In genomic region chr11:125425601-125426000, GRCh38 we compare ENCODE assay signal across 14 cellular contexts.
DNase-seq lines count a peak whose midpoint lies in the region; ATAC-seq and TF ChIP-seq lines count a peak whose summit lies in the region.
"Had no signal": no experiment of that assay in that cellular context is flagged by ENCODE, and none has a peak within 500 bp of the region (broad histone marks: within the 10 kb centered on the region; RNA-seq: fewer than 3 reads in every experiment).

No MANE protein-coding gene starts in this region.

- H3K36me3 ChIP-seq in lung (ENCODE audit: control insufficient read depth in 2 of 2, insufficient read depth in 2 of 2, low read length in 2 of 2) (no peaks in the 10 kb centered on the region), mesenchymal stem cell (ENCODE audit: control insufficient read depth in 1 of 2, insufficient read depth in 2 of 2, low read depth in 1 of 2, low read length in 2 of 2) (peaks cover 0 to 62% of the 10 kb centered on the region in 2 experiments)
- no peaks in the 10 kb centered on the region for H3K36me3 ChIP-seq in CD8-positive, alpha-beta T cell (ENCODE audit: insufficient read depth, low read length)
- H3K36me3 ChIP-seq: HAP-1 had no signal

- H4K8ac ChIP-seq in mesenchymal stem cell (ENCODE audit: low read length), result no peak overlapping the region

- H3K27ac ChIP-seq in lung (ENCODE audit: low read depth in 1 of 2, low read length in 1 of 2), result peak overlapping the region; percentile 8 to 83
- H3K27ac ChIP-seq in CD8-positive, alpha-beta T cell (ENCODE audit: low read depth, low read length), result no peak overlapping the region
- no peak overlapping the region for H3K27ac ChIP-seq in mesenchymal stem cell (ENCODE audit: low read length, poor library complexity, severe bottlenecking)

- H3K4me1 Mint-ChIP-seq in activated T-cell treated with anti-CD3 and anti-CD28 coated beads, Interleukin-2, amount 50 U/mL, for 24 hours (ENCODE audit: low read depth), result peaks cover 2% of the 10 kb centered on the region
- H3K4me1 Mint-ChIP-seq in CD8-positive, alpha-beta T cell (ENCODE audit: low read depth), result peaks cover 3% of the 10 kb centered on the region

- no peaks in the 10 kb centered on the region for H3K79me1 ChIP-seq in mesenchymal stem cell (replicated peaks; ENCODE audit: low read length, poor library complexity, severe bottlenecking)

- ATAC-seq in Right ventricle myocardium superior (ENCODE audit: poor library complexity) (peak; percentile 93), lung (ENCODE audit: insufficient read depth, low FRiP score) (no peak)
- ATAC-seq in CD8-positive, alpha-beta T cell, result no peak

- H2BK12ac ChIP-seq in mesenchymal stem cell (ENCODE audit: low read length in 2 of 2), result no peak overlapping the region

- 75 to 76% methylated on average over 8 of the region's 9 CpGs for WGBS in lung, 2 donors
- WGBS in mesenchymal stem cell, result 96% methylated on average over 5 of the region's 9 CpGs

- DNase-seq in Right ventricle myocardium superior (peak; percentile 81), lung (ENCODE audit: low spot score) (no peak), stromal cell of bone marrow (ENCODE audit: low read depth) (peak; percentile 25), NCI-H82 (lab: John Stamatoyannopoulos, UW) (no peak), mesenchymal stem cell (no peak)
- no peak for DNase-seq in activated T-cell treated with anti-CD3 and anti-CD28 coated beads, Interleukin-2, amount 50 U/mL, for 24 hours
- DNase-seq in CD8-positive, alpha-beta T cell, result no peak
- DNase-seq: CD4-positive, CD25-positive, alpha-beta regulatory T cell; NCI-H187; NCI-H345; NCI-H526; SIG-M5 had no signal

- H3K4me3 ChIP-seq in lung, result no peak overlapping the region
- H3K4me3 ChIP-seq in CD8-positive, alpha-beta T cell (ENCODE audit: low read depth, low read length), result no peak overlapping the region
- no peak overlapping the region for H3K4me3 ChIP-seq in mesenchymal stem cell (ENCODE audit: insufficient read depth in 1 of 2, low read depth in 1 of 2, low read length in 2 of 2)
- H3K4me3 ChIP-seq: HAP-1 had no signal

- no peak overlapping the region for H2BK15ac ChIP-seq in mesenchymal stem cell (ENCODE audit: low read depth, poor library complexity, severe bottlenecking)

- H2BK5ac ChIP-seq in mesenchymal stem cell (ENCODE audit: low read depth, low read length, poor library complexity, severe bottlenecking), result no peak overlapping the region

- H2BK120ac ChIP-seq in mesenchymal stem cell (ENCODE audit: low read depth, low read length), result no peak overlapping the region

- H3K27me3 ChIP-seq in lung (ENCODE audit: control insufficient read depth, insufficient read depth), result no peaks in the 10 kb centered on the region
- H3K27me3 ChIP-seq in CD8-positive, alpha-beta T cell (ENCODE audit: insufficient read depth, low read length), result no peaks in the 10 kb centered on the region
- H3K27me3 ChIP-seq in mesenchymal stem cell (ENCODE audit: control insufficient read depth in 1 of 2, insufficient read depth in 1 of 2, low read length in 2 of 2), result peaks cover 0 to 31% of the 10 kb centered on the region in 2 experiments

- H3K9ac ChIP-seq in mesenchymal stem cell (ENCODE audit: low read length), result no peak overlapping the region

- no peak overlapping the region for H3K23ac ChIP-seq in mesenchymal stem cell (ENCODE audit: low read length in 2 of 2)

- CTCF ChIA-PET in CD8-positive, alpha-beta T cell (lab: Charles Lee), result interaction anchor here (2.7 kb wide), 1 partner anchor 21 kb away, joined by 9 read pairs; no protein-coding TSS in a partner anchor

- POLR2A ChIA-PET in CD8-positive, alpha-beta T cell (lab: Charles Lee), result no interaction called here

- H3K4me2 ChIP-seq in mesenchymal stem cell (ENCODE audit: low read length, poor library complexity, severe bottlenecking), result no peak overlapping the region

- no peaks in the 10 kb centered on the region for H3K9me3 Mint-ChIP-seq in activated T-cell treated with anti-CD3 and anti-CD28 coated beads, Interleukin-2, amount 50 U/mL, for 24 hours
- H3K9me3 Mint-ChIP-seq in CD8-positive, alpha-beta T cell, result no peaks in the 10 kb centered on the region
- H3K9me3 Mint-ChIP-seq: CD4-positive, CD25-positive, alpha-beta regulatory T cell had no signal

- peaks cover 13% of the 10 kb centered on the region for H3K27me3 Mint-ChIP-seq in activated T-cell treated with anti-CD3 and anti-CD28 coated beads, Interleukin-2, amount 50 U/mL, for 24 hours
- H3K27me3 Mint-ChIP-seq in CD8-positive, alpha-beta T cell (ENCODE audit: low read depth), result peaks cover 17% of the 10 kb centered on the region

- no peak overlapping the region for H2AK5ac ChIP-seq in mesenchymal stem cell (ENCODE audit: low read length, severe bottlenecking)

- H4K91ac ChIP-seq in mesenchymal stem cell (ENCODE audit: low read length), result no peak overlapping the region

- no peaks in the 10 kb centered on the region for H3K36me3 Mint-ChIP-seq in activated T-cell treated with anti-CD3 and anti-CD28 coated beads, Interleukin-2, amount 50 U/mL, for 24 hours (ENCODE audit: low read depth)
- no peaks in the 10 kb centered on the region for H3K36me3 Mint-ChIP-seq in CD8-positive, alpha-beta T cell
- H3K36me3 Mint-ChIP-seq: CD4-positive, CD25-positive, alpha-beta regulatory T cell had no signal

- H3K4me3 Mint-ChIP-seq in activated T-cell treated with anti-CD3 and anti-CD28 coated beads, Interleukin-2, amount 50 U/mL, for 24 hours, result no peak overlapping the region
- H3K4me3 Mint-ChIP-seq in CD8-positive, alpha-beta T cell, result no peak overlapping the region
- H3K4me3 Mint-ChIP-seq: B cell; CD4-positive, CD25-positive, alpha-beta regulatory T cell had no signal

- no peak for TF ChIP-seq CTCF in lung (IDR thresholded peaks at IDR 0.05; ENCODE audit: control extremely low read depth, extremely low read depth)
- TF ChIP-seq CTCF in CD8-positive, alpha-beta T cell (IDR thresholded peaks at IDR 0.05), result no peak

- no peak overlapping the region for H3K4ac ChIP-seq in mesenchymal stem cell (ENCODE audit: low read depth in 1 of 2, low read length in 2 of 2)

- intact Hi-C loops in Right ventricle myocardium superior (cut with DNase I), result loop anchor here (10.0 kb wide), 1 partner anchor 311 kb away; the partner anchor contains the start of gene TMEM218
- intact Hi-C loops in CD8-positive, alpha-beta T cell (cut with DNase I, micrococcal nuclease), result no loop called here

- peaks cover 0 to 2% of the 10 kb centered on the region in 2 donors for H3K9me3 ChIP-seq in lung (ENCODE audit: control insufficient read depth in 2 of 2, insufficient read depth in 1 of 2, low read length in 1 of 2)
- no peaks in the 10 kb centered on the region for H3K9me3 ChIP-seq in CD8-positive, alpha-beta T cell (ENCODE audit: low read length)
- no peaks in the 10 kb centered on the region for H3K9me3 ChIP-seq in mesenchymal stem cell (ENCODE audit: control insufficient read depth, low read length)
- H3K9me3 ChIP-seq: HAP-1 had no signal

- no peak overlapping the region for H3K14ac ChIP-seq in mesenchymal stem cell (ENCODE audit: low read length in 2 of 2)

- no peak overlapping the region for H3K18ac ChIP-seq in mesenchymal stem cell (ENCODE audit: low read depth in 1 of 2, low read length in 2 of 2)

- H3K27ac Mint-ChIP-seq in activated T-cell treated with anti-CD3 and anti-CD28 coated beads, Interleukin-2, amount 50 U/mL, for 24 hours, result no peak overlapping the region
- H3K27ac Mint-ChIP-seq in CD8-positive, alpha-beta T cell, result no peak overlapping the region
- H3K27ac Mint-ChIP-seq: B cell; CD4-positive, CD25-positive, alpha-beta regulatory T cell had no signal

- H2AFZ ChIP-seq in mesenchymal stem cell (ENCODE audit: low read depth, low read length), result no peak overlapping the region

- peaks cover 0 to 3% of the 10 kb centered on the region in 2 donors for H3K4me1 ChIP-seq in lung (ENCODE audit: control insufficient read depth in 2 of 2, insufficient read depth in 2 of 2, low read length in 2 of 2)
- H3K4me1 ChIP-seq in CD8-positive, alpha-beta T cell (ENCODE audit: insufficient read depth, low read length), result no peaks in the 10 kb centered on the region
- H3K4me1 ChIP-seq in mesenchymal stem cell (ENCODE audit: control insufficient read depth, insufficient read depth, low read depth, low read length), result no peaks in the 10 kb centered on the region
- H3K4me1 ChIP-seq: HAP-1 had no signal

Comparison
In these comparisons a context has a peak if more than half of its experiments do, and no peak if none do; other contexts are left out.
1. DNase-seq: peak in Right ventricle myocardium superior (single experiment) and stromal cell of bone marrow (single experiment); none in lung (single experiment), activated T-cell treated with anti-CD3 and anti-CD28 coated beads, Interleukin-2, amount 50 U/mL, for 24 hours (single experiment), CD8-positive, alpha-beta T cell (0 of 7), NCI-H82 (single experiment) and mesenchymal stem cell (single experiment).
2. H3K27ac ChIP-seq: peak in lung (2 of 2); none in CD8-positive, alpha-beta T cell (single experiment) and mesenchymal stem cell (single experiment).